8 cellular contexts compared by ENCODE assay signal in the genomic region with DNA sequence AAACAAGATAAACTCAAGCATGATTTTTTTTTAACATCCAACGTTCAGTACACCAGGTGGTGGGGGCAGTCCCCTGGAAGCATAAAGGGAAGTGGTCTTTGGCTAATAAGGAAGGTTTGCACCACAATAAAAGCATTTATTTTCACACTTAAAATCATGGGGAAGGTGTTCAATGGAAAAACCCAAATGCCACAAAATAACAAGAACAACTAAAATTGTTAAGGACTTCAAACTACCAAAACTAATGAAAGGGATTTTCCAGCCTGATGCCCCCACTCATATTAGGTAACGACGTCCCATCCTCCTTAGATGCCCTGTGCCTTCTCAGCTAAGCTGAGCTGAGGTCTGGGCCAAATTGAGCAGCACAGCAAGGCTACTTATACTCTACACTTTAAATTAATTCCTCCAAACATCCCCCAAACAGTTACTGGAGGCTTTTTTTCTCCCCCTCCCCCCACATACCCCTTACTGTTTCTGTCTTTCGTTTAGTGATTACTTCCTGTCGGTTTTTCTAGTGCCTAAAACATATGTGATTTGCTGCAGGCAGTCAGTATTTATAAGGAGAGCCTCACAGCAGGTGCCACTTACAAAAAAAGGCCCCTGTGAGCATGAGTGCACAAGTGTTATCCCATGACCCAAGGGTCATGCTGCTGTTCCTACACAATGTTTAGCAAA.
DNase-seq lines count a peak whose midpoint lies in the region; ATAC-seq and TF ChIP-seq lines count a peak whose summit lies in the region.

No MANE protein-coding gene starts in this region.

- no peak for TF ChIP-seq POLR2A in right lobe of liver (IDR thresholded peaks at IDR 0.05)

- ATAC-seq in GM19395 (IDR thresholded peaks at IDR 0.05; ENCODE audit: unreplicated experiment), result peak; percentile 73
- ATAC-seq in HG03097 (IDR thresholded peaks at IDR 0.05; ENCODE audit: low FRiP score, unreplicated experiment), result peak; percentile 63
- ATAC-seq in right lobe of liver, result no peak

- H3K9me3 ChIP-seq in right lobe of liver, result no peaks in the 10 kb centered on the region

- no peak overlapping the region for H3K27ac ChIP-seq in right lobe of liver

- peaks cover 0 to 2% (median under 1%) of the 10 kb centered on the region in 4 donors for H3K4me1 ChIP-seq in right lobe of liver

- no peak overlapping the region for H3K4me3 ChIP-seq in right lobe of liver

- no peaks in the 10 kb centered on the region for H3K36me3 ChIP-seq in right lobe of liver

- H3K27me3 ChIP-seq in right lobe of liver, result no peaks in the 10 kb centered on the region

- intact Hi-C loops in right lobe of liver (cut with DNase I), result no loop called here

- peak; percentile 1 for DNase-seq in COR-L47 (lab: John Stamatoyannopoulos, UW)
- DNase-seq in NCI-H524 treated with DMSO at 0.1 percent for 48 hours (lab: John Stamatoyannopoulos, UW), result peak; percentile 64
- no peak for DNase-seq in iPS-NIHi7 (ENCODE audit: extremely low spot score)
- no peak for DNase-seq in right lobe of liver
- no peak for DNase-seq in glomerular visceral epithelial cell (ENCODE audit: extremely low spot score)
- no peak for DNase-seq in stimulated activated CD4-positive, alpha-beta T cell treated with anti-CD3 and anti-CD28 coated beads, Interleukin-4, amount 100 ng/mL, for 4 hours

- 53% methylated on average over 5 of the region's 5 CpGs for WGBS in right lobe of liver (ENCODE audit: insufficient coverage, low coverage, low lambda C conversion rate, missing lambda C conversion rate)

- no peak for TF ChIP-seq CTCF in right lobe of liver (IDR thresholded peaks at IDR 0.05)

Comparison
In these comparisons a context has a peak if more than half of its experiments do, and no peak if none do; other contexts are left out.
1. DNase-seq: peak in COR-L47 (single experiment) and NCI-H524 treated with DMSO at 0.1 percent for 48 hours (single experiment); none in iPS-NIHi7 (single experiment), right lobe of liver (0 of 3), glomerular visceral epithelial cell (single experiment) and stimulated activated CD4-positive, alpha-beta T cell treated with anti-CD3 and anti-CD28 coated beads, Interleukin-4, amount 100 ng/mL, for 4 hours (0 of 2).
2. ATAC-seq: peak in GM19395 (single experiment) and HG03097 (single experiment); none in right lobe of liver (0 of 4).